In the genomic region with DNA sequence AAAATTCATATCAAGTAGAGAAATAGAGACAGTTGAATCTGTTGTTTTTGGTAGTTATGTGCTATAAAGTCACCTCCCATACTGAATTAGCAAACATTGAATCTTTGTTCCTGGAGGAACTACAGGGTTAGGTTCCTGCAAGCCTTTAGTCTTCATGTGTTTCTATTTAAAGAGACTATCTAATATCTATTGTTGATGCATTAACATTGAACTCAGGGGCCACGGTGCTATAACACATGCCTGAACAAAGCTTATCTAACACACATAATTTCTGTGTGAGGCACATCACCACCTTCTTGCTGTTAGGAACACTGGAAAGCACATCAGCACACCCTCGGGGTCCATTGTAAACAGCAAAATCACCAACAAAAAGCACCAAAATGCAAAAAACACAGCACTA, we compare ENCODE assay signal across 21 cellular contexts.
"Had no signal": no experiment of that assay in that cellular context is flagged by ENCODE, and none has a peak within 500 bp of the region (broad histone marks: within the 10 kb centered on the region; RNA-seq: fewer than 3 reads in every experiment).

No MANE protein-coding gene starts in this region.

- ATAC-seq: effector memory CD8-positive, alpha-beta T cell; left colon; naive thymus-derived CD4-positive, alpha-beta T cell; stimulated activated effector memory CD8-positive, alpha-beta T cell treated with anti-CD3 and anti-CD28 coated beads, Interleukin-12 subunit alpha, Interleukin-12 subunit beta, amount 100 ng/mL, for 72 hours; stimulated activated naive CD8-positive, alpha-beta T cell treated with anti-CD3 and anti-CD28 coated beads, Interleukin-15, Interleukin-2, amounts not matched to agents 100 U/mL and 50 U/mL, for 24 hours; upper lobe of right lung had no signal

- H3K27me3 ChIP-seq: esophagus muscularis mucosa, hepatocyte, tibial artery, upper lobe of right lung, vagina had no signal

- H3K36me3 ChIP-seq: prostate gland had no signal

- H3K27ac ChIP-seq: epithelial cell of prostate, esophagus muscularis mucosa, hepatocyte, parathyroid adenoma, tibial artery, upper lobe of right lung, vagina had no signal

- H3K4me3 ChIP-seq: esophagus muscularis mucosa, hepatocyte, prostate gland, smooth muscle cell, tibial artery, upper lobe of right lung, vagina had no signal

- H3K4me1 ChIP-seq: upper lobe of right lung had no signal

- DNase-seq: effector memory CD8-positive, alpha-beta T cell; foreskin fibroblast; kidney; left colon; mammary epithelial cell; naive thymus-derived CD4-positive, alpha-beta T cell; nephron progenitor cell; retina; stimulated activated CD4-positive, alpha-beta T cell treated with anti-CD3 and anti-CD28 coated beads, Interleukin-2, amount 100 ng/mL, for 48 hours; stimulated activated CD8-positive, alpha-beta memory T cell treated with anti-CD3 and anti-CD28 coated beads, Interleukin-4, amount 100 ng/mL, for 48 hours; stimulated activated naive CD8-positive, alpha-beta T cell treated with anti-CD3 and anti-CD28 coated beads, Interleukin-15, Interleukin-2, amounts not matched to agents 100 U/mL and 50 U/mL, for 24 hours; tibial artery; upper lobe of right lung had no signal

- H3K9me3 ChIP-seq: esophagus muscularis mucosa, prostate gland, tibial artery, upper lobe of right lung, vagina had no signal
